Comparison of ENCODE assay signal across 20 cellular contexts in the genomic region with DNA sequence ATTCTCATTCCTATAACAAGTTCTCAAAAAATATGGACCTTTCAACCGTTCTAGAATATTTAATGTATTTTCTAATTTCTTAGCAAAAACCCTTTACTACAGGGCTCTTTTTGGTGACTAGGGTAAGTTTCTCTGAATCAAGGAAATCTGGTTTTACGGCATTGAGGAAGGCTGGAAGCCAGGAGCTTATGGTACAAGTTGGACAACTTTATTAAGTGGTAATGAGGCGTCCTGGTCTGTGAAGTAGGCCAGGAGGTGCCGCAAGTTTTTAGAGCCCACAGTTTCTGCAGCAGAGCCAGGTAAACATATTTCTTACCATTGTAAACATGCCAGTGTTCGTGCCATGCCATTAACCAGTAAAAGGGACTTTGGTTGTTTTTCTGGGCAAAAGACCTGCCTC. TPM values are rescaled to one million over a fixed set of nuclear protein-coding genes. Genes with fewer than 3 reads are reported as not detected.
A peak's percentile ranks its signal among the peaks of the same experiment; 100 is the strongest.
DNase-seq lines count a peak whose midpoint lies in the region; ATAC-seq, FAIRE-seq and TF ChIP-seq lines count a peak whose summit lies in the region.
"Had no signal": no experiment of that assay in that cellular context is flagged by ENCODE, and none has a peak within 500 bp of the region (broad histone marks: within the 10 kb centered on the region; RNA-seq: fewer than 3 reads in every experiment).

No MANE protein-coding gene starts in this region.

- H3K4me3 ChIP-seq in liver (ENCODE audit: low read depth in 1 of 3, low read length in 3 of 3) (no peak overlapping the region), HepG2 (replicated peaks in 1 of 3; ENCODE audit: insufficient read depth in 1 of 3, low read depth in 2 of 3, low read length in 3 of 3) (no peak overlapping the region)
- H3K4me3 ChIP-seq: A549, GM23338 had no signal

- FAIRE-seq in HepG2 (lab: Jason Lieb, UNC) (no peak), GM19239 (lab: Jason Lieb, UNC) (no peak)
- FAIRE-seq: A549, GM12892, GM18507, H54 had no signal

- BruUV-seq in HepG2 (replicated peaks; lab: Mats Ljungman, UMichigan): no TSS peak

- POLR2A ChIA-PET in HepG2 (lab: Yijun Ruan, JAX): no interaction called here
- POLR2A ChIA-PET in activated CD4-positive, alpha-beta T cell treated with anti-CD3 and anti-CD28 coated beads, Interleukin-2, amount 10 ng/mL, durations not matched to agents 7 days and 5 days (lab: Charles Lee): no interaction called here

- no peaks in the 10 kb centered on the region for H3K27me3 Mint-ChIP-seq in neural crest cell (ENCODE audit: low read depth)
- no peaks in the 10 kb centered on the region for H3K27me3 Mint-ChIP-seq in activated CD4-positive, alpha-beta T cell treated with anti-CD3 and anti-CD28 coated beads, Interleukin-2, amount 10 ng/mL, durations not matched to agents 7 days and 5 days
- H3K27me3 Mint-ChIP-seq: CD4-positive, alpha-beta memory T cell had no signal

- no peak overlapping the region for H3K9ac ChIP-seq in liver (ENCODE audit: low read depth in 1 of 2, low read length in 2 of 2)
- H3K9ac ChIP-seq in HepG2 (ENCODE audit: insufficient read depth, low read depth, low read length): no peak overlapping the region

- peaks cover 27% of the 10 kb centered on the region for H3K4me1 Mint-ChIP-seq in neural crest cell
- H3K4me1 Mint-ChIP-seq in activated CD4-positive, alpha-beta T cell treated with anti-CD3 and anti-CD28 coated beads, Interleukin-2, amount 10 ng/mL, durations not matched to agents 7 days and 5 days: no peaks in the 10 kb centered on the region
- H3K4me1 Mint-ChIP-seq: CD4-positive, alpha-beta memory T cell; GM23338 had no signal

- H3K27me3 ChIP-seq in liver (ENCODE audit: control insufficient read depth in 4 of 4, insufficient read depth in 4 of 4, low read length in 3 of 4) (no peaks in the 10 kb centered on the region), HepG2 (ENCODE audit: control insufficient read depth in 1 of 2, insufficient read depth in 2 of 2, low read length in 2 of 2) (no peaks in the 10 kb centered on the region; a peak in 1 of 5 replicates)

- no peaks in the 10 kb centered on the region for H3K79me2 ChIP-seq in HepG2 (ENCODE audit: insufficient read depth, low read length)

- H3K9me3 Mint-ChIP-seq in neural crest cell: peaks cover 10% of the 10 kb centered on the region
- H3K9me3 Mint-ChIP-seq in activated CD4-positive, alpha-beta T cell treated with anti-CD3 and anti-CD28 coated beads, Interleukin-2, amount 10 ng/mL, durations not matched to agents 7 days and 5 days: no peaks in the 10 kb centered on the region
- H3K9me3 Mint-ChIP-seq: CD4-positive, alpha-beta memory T cell had no signal

- no peak overlapping the region for H3K4me2 ChIP-seq in HepG2 (ENCODE audit: low read depth, low read length)
- H3K4me2 ChIP-seq: A549, GM23338 had no signal

- DNase-seq in HepG2 (ENCODE audit: low spot score): no peak
- DNase-seq in neural crest cell (ENCODE audit: low read depth, low spot score): no peak
- DNase-seq in activated CD4-positive, alpha-beta T cell treated with anti-CD3 and anti-CD28 coated beads, Interleukin-2, amount 10 ng/mL, durations not matched to agents 7 days and 5 days: no peak
- DNase-seq in GM19239 (ENCODE audit: insufficient read length, low spot score): no peak
- no peak for DNase-seq in SW480 (ENCODE audit: low spot score)
- DNase-seq: AML-193; CD4-positive, alpha-beta memory T cell; DMS153; DMS79; GDM1; HCEC 1CT had no signal

- intact Hi-C loops in HepG2 (cut with micrococcal nuclease; ENCODE audit: unreplicated experiment): no loop called here

- H4K20me1 ChIP-seq in HepG2 (ENCODE audit: insufficient read depth, low read length): no peaks in the 10 kb centered on the region

- 52% methylated on average over 5 of the region's 5 CpGs for WGBS in liver
- 90% methylated on average over 4 of the region's 5 CpGs for WGBS in HepG2 (ENCODE audit: low lambda C conversion rate)

- H3K36me3 Mint-ChIP-seq in neural crest cell (ENCODE audit: low read depth): peaks cover 39% of the 10 kb centered on the region
- H3K36me3 Mint-ChIP-seq in activated CD4-positive, alpha-beta T cell treated with anti-CD3 and anti-CD28 coated beads, Interleukin-2, amount 10 ng/mL, durations not matched to agents 7 days and 5 days (ENCODE audit: low read depth): peaks cover 2% of the 10 kb centered on the region

- H3K9me3 ChIP-seq in liver (ENCODE audit: control insufficient read depth in 4 of 4, low read length in 3 of 4): no peaks in the 10 kb centered on the region
- peaks cover 6% of the 10 kb centered on the region; the same call in 1 of the 2 replicates for H3K9me3 ChIP-seq in HepG2 (ENCODE audit: low read length)
- H3K9me3 ChIP-seq: A549 had no signal

- CTCF ChIA-PET in HepG2 (lab: Yijun Ruan, JAX; ENCODE audit: low intra/inter-chr PET ratio, low total read pairs): no interaction called here
- CTCF ChIA-PET in activated CD4-positive, alpha-beta T cell treated with anti-CD3 and anti-CD28 coated beads, Interleukin-2, amount 10 ng/mL, durations not matched to agents 7 days and 5 days (lab: Charles Lee): no interaction called here

- H2AFZ ChIP-seq in HepG2 (ENCODE audit: low read length): no peak overlapping the region
- H2AFZ ChIP-seq: GM23338 had no signal

- in situ Hi-C loops in HepG2 (cut with HindIII; ENCODE audit: extremely low pct_ligation_motif_present, low pct_unique_long_range_greater_than_20kb): no loop called here

- TF ChIP-seq EP300 in HepG2 (IDR thresholded peaks at IDR 0.05; ENCODE audit: low read depth in 2 of 2, low read length in 2 of 2) (no peak), HepG2 (CRISPR knock-in tag; IDR thresholded peaks at IDR 0.05; ENCODE audit: borderline replicate concordance) (no peak)

- no peak for TF ChIP-seq RAD21 in liver (IDR thresholded peaks at IDR 0.05)
- TF ChIP-seq RAD21 in HepG2 (CRISPR knock-in tag; IDR thresholded peaks at IDR 0.05): no peak

- TF ChIP-seq CTCF in liver (IDR thresholded peaks at IDR 0.05; ENCODE audit: low read depth, low read length, missing input control) (no peak), HepG2 (CRISPR knock-in tag; IDR thresholded peaks at IDR 0.05) (no peak), neural crest cell (conservative IDR thresholded peaks at IDR 0.05) (no peak)

- ATAC-seq in HepG2 (no peak), esophagus mucosa (peak; percentile 59)
- ATAC-seq: A549, GM23338 had no signal

- H3K27ac Mint-ChIP-seq in neural crest cell (ENCODE audit: unreplicated experiment): peak overlapping the region; percentile 50
- no peak overlapping the region for H3K27ac Mint-ChIP-seq in activated CD4-positive, alpha-beta T cell treated with anti-CD3 and anti-CD28 coated beads, Interleukin-2, amount 10 ng/mL, durations not matched to agents 7 days and 5 days
- H3K27ac Mint-ChIP-seq: CD14-positive monocyte, GM23338 had no signal

- H3K4me1 ChIP-seq in liver (ENCODE audit: control insufficient read depth in 4 of 4, insufficient read depth in 4 of 4, low read length in 3 of 4) (peaks cover 2 to 50% (median 40%) of the 10 kb centered on the region in 4 donors), HepG2 (ENCODE audit: insufficient read depth, low read length) (peaks cover 20% of the 10 kb centered on the region)
- H3K4me1 ChIP-seq: A549 had no signal

- no peak for TF ChIP-seq POLR2A in HepG2 (IDR thresholded peaks at IDR 0.05; ENCODE audit: insufficient read depth in 1 of 2, low read depth in 2 of 2, low read length in 2 of 2)

- H3K36me3 ChIP-seq in liver (ENCODE audit: control insufficient read depth in 4 of 4, insufficient read depth in 3 of 4, low read depth in 1 of 4, low read length in 3 of 4) (no peaks in the 10 kb centered on the region), HepG2 (replicated peaks in 1 of 2; ENCODE audit: control insufficient read depth in 1 of 2, insufficient read depth in 2 of 2, low read length in 2 of 2) (peaks cover 2 to 5% of the 10 kb centered on the region in 2 experiments; a peak in 3 of 5 replicates)

- H3K27ac ChIP-seq in liver (ENCODE audit: low read depth in 1 of 2, low read length in 2 of 2) (peak overlapping the region; percentile 10 to 62), HepG2 (ENCODE audit: extremely low read length, insufficient read depth, low read length) (no peak overlapping the region)
- H3K27ac ChIP-seq: 22Rv1, A549 had no signal

- no peak overlapping the region for H3K4me3 Mint-ChIP-seq in neural crest cell
- H3K4me3 Mint-ChIP-seq in activated CD4-positive, alpha-beta T cell treated with anti-CD3 and anti-CD28 coated beads, Interleukin-2, amount 10 ng/mL, durations not matched to agents 7 days and 5 days: no peak overlapping the region
- H3K4me3 Mint-ChIP-seq: CD14-positive monocyte; CD4-positive, alpha-beta memory T cell; GM23338 had no signal

RNA-seq across cellular contexts. Expression of gene C1QTNF3, which starts 14.6 kb away (rescaled TPM):
- 1 to 10 TPM; 3.1 to 6.2 TPM for total RNA-seq in liver
- 1 to 10 TPM in 1 of 2 donors, under 1 TPM in 1; 0.81 to 1.8 TPM for polyA plus RNA-seq in liver
- total RNA-seq in HepG2 (2016; rRNA removed; fragmentation: Illumina TruSeq; extraction: Trizol): 1.8 and 3.3 TPM in 2 replicates
- total RNA-seq in HepG2 (2016; cell fraction: cytosol; rRNA removed; fragmentation: Illumina TruSeq; extraction: Trizol; ENCODE audit: low read depth): 0.61 and 0.79 TPM in 2 replicates
- 1.5 and 3.2 TPM in 2 replicates for total RNA-seq in HepG2 (2016; cell fraction: insoluble cytoplasmic fraction; rRNA removed; fragmentation: Illumina TruSeq; extraction: Trizol)
- 1.5 and 1.9 TPM in 2 replicates for total RNA-seq in HepG2 (2016; cell fraction: membrane; rRNA removed; fragmentation: Illumina TruSeq; extraction: Trizol)
- total RNA-seq in HepG2 (2016; cell fraction: nucleus; rRNA removed; fragmentation: Illumina TruSeq; extraction: Trizol): 8.0 and 8.4 TPM in 2 replicates
- 9.1 and 10.8 TPM in 2 replicates for polyA plus RNA-seq in HepG2 (2011; rRNA removed)
- 1.9 and 3.1 TPM in 2 replicates for polyA plus RNA-seq in HepG2 (2011; cell fraction: cytosol; rRNA removed)
- 21.6 and 21.8 TPM in 2 replicates for polyA plus RNA-seq in HepG2 (2011; cell fraction: nucleus; rRNA removed)
- polyA plus RNA-seq in HepG2 (2012): 4.9 and 5.2 TPM in 2 replicates
- 0.72 and 0.79 TPM in 2 replicates for polyA plus RNA-seq in HepG2 (2016; cell fraction: cytosol; fragmentation: Illumina TruSeq; extraction: Trizol; ENCODE audit: low read depth)
- 2.0 and 3.0 TPM in 2 replicates for polyA plus RNA-seq in HepG2 (2016; cell fraction: insoluble cytoplasmic fraction; fragmentation: Illumina TruSeq; extraction: Trizol; ENCODE audit: low read depth)
- polyA plus RNA-seq in HepG2 (2016; cell fraction: membrane; fragmentation: Illumina TruSeq; extraction: Trizol; ENCODE audit: low read depth): 1.2 and 1.8 TPM in 2 replicates
- 23.2 and 24.2 TPM in 2 replicates for polyA plus RNA-seq in HepG2 (2016; cell fraction: nucleus; fragmentation: Illumina TruSeq; extraction: Trizol; ENCODE audit: insufficient read depth, low read depth)
- 2.5 and 3.3 TPM in 2 replicates for polyA minus RNA-seq in HepG2 (2011; rRNA and poly(A)+ RNA removed; ENCODE audit: low replicate concordance)
- 0.59 TPM in 1 of 2 replicates, not detected in the other for polyA minus RNA-seq in HepG2 (2011; cell fraction: cytosol; rRNA and poly(A)+ RNA removed)
- polyA minus RNA-seq in HepG2 (2011; cell fraction: nucleus; rRNA and poly(A)+ RNA removed): 29.5 and 30.0 TPM in 2 replicates
- total RNA-seq in esophagus mucosa: 1.2 TPM
- total RNA-seq in neural crest cell: 7.7 and 8.7 TPM in 2 replicates
- 1 to 10 TPM; 4.5 to 5.2 TPM for total RNA-seq in activated CD4-positive, alpha-beta T cell treated with anti-CD3 and anti-CD28 coated beads, Interleukin-2, amount 10 ng/mL, durations not matched to agents 7 days and 5 days
- polyA plus RNA-seq: CD14-positive monocyte had no signal

RNA-seq across cellular contexts. Expression of gene AMACR, which starts 49.7 kb away (rescaled TPM):
- total RNA-seq in liver (10 to 100 TPM; 15.6 to 48.5 TPM), HepG2 (2016; rRNA removed; fragmentation: Illumina TruSeq; extraction: Trizol) (19.7 and 27.7 TPM in 2 replicates), esophagus mucosa (13.5 TPM), neural crest cell (14.3 and 16.1 TPM in 2 replicates)
- polyA plus RNA-seq in liver (10 to 100 TPM; 27.5 to 35.8 TPM), HepG2 (2011; rRNA removed) (8.9 and 12.8 TPM in 2 replicates)
- total RNA-seq in HepG2 (2016; cell fraction: cytosol; rRNA removed; fragmentation: Illumina TruSeq; extraction: Trizol; ENCODE audit: low read depth): 1.8 and 2.6 TPM in 2 replicates
- 20.6 and 25.9 TPM in 2 replicates for total RNA-seq in HepG2 (2016; cell fraction: insoluble cytoplasmic fraction; rRNA removed; fragmentation: Illumina TruSeq; extraction: Trizol)
- 4.3 and 5.1 TPM in 2 replicates for total RNA-seq in HepG2 (2016; cell fraction: membrane; rRNA removed; fragmentation: Illumina TruSeq; extraction: Trizol)
- 11.1 and 14.0 TPM in 2 replicates for total RNA-seq in HepG2 (2016; cell fraction: nucleus; rRNA removed; fragmentation: Illumina TruSeq; extraction: Trizol)
- 10.2 and 15.5 TPM in 2 replicates for polyA plus RNA-seq in HepG2 (2011; cell fraction: cytosol; rRNA removed)
- polyA plus RNA-seq in HepG2 (2011; cell fraction: nucleus; rRNA removed): 8.4 and 8.6 TPM in 2 replicates
- polyA plus RNA-seq in HepG2 (2012): 18.2 and 29.1 TPM in 2 replicates
- polyA plus RNA-seq in HepG2 (2016; cell fraction: cytosol; fragmentation: Illumina TruSeq; extraction: Trizol; ENCODE audit: low read depth): 1.9 and 2.0 TPM in 2 replicates
- polyA plus RNA-seq in HepG2 (2016; cell fraction: insoluble cytoplasmic fraction; fragmentation: Illumina TruSeq; extraction: Trizol; ENCODE audit: low read depth): 26.5 and 27.8 TPM in 2 replicates
- polyA plus RNA-seq in HepG2 (2016; cell fraction: membrane; fragmentation: Illumina TruSeq; extraction: Trizol; ENCODE audit: low read depth): 3.6 and 3.9 TPM in 2 replicates
- 12.7 and 13.2 TPM in 2 replicates for polyA plus RNA-seq in HepG2 (2016; cell fraction: nucleus; fragmentation: Illumina TruSeq; extraction: Trizol; ENCODE audit: insufficient read depth, low read depth)
- 5.4 and 8.6 TPM in 2 replicates for polyA minus RNA-seq in HepG2 (2011; rRNA and poly(A)+ RNA removed; ENCODE audit: low replicate concordance)
- 10.2 and 11.8 TPM in 2 replicates for polyA minus RNA-seq in HepG2 (2011; cell fraction: cytosol; rRNA and poly(A)+ RNA removed)
- polyA minus RNA-seq in HepG2 (2011; cell fraction: nucleus; rRNA and poly(A)+ RNA removed): 12.7 and 13.4 TPM in 2 replicates
- total RNA-seq in activated CD4-positive, alpha-beta T cell treated with anti-CD3 and anti-CD28 coated beads, Interleukin-2, amount 10 ng/mL, durations not matched to agents 7 days and 5 days: 1 to 10 TPM; 4.8 to 6.0 TPM
